ENCODE assay signal across 26 cellular contexts in the genomic region with DNA sequence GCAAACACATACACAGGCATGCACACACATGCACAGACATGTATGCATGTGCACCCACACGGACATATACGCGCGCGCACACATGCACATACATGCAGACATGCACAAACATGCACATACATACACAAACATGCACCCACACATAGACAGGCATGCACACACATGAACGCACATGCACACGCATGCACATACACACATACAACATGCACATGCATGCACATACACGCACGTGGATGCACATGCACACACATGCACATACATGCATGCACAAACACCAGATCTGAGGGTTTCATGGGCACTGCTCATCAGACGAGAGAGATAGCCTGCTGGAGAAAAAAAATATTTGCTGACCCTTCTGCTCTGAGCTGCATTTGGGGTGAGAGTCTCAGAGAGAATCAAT. TPM values are rescaled to one million over a fixed set of nuclear protein-coding genes. Genes with fewer than 3 reads are reported as not detected.
"Had no signal": no experiment of that assay in that cellular context is flagged by ENCODE, and none has a peak within 500 bp of the region (broad histone marks: within the 10 kb centered on the region; RNA-seq: fewer than 3 reads in every experiment).

No MANE protein-coding gene starts in this region.

- H3K27ac ChIP-seq: heart left ventricle, left lung, lower lobe of right lung, pancreas, psoas muscle, skin epidermis, tibial nerve, upper lobe of left lung had no signal

- H3K4me3 ChIP-seq: heart left ventricle, left lung, lower lobe of right lung, pancreas, psoas muscle, skin epidermis, tibial nerve, upper lobe of left lung had no signal

- ATAC-seq: heart left ventricle; left colon; left lung; lower lobe of right lung; naive thymus-derived CD4-positive, alpha-beta T cell; natural killer cell treated with Interleukin-12 subunit alpha and Interleukin-12 subunit beta and Interleukin-15 and Interleukin-18, amount 100 ng/mL, for 72 hours; pancreas; psoas muscle; sciatic nerve; stimulated activated memory B cell treated with anti-CD40 and anti-IgM and Interleukin-4, amounts not matched to agents 10 μg/mL and 1 μg/mL and 100 μg/mL, for 72 hours; stimulated activated naive CD8-positive, alpha-beta T cell treated with anti-CD3 and anti-CD28 coated beads, Interleukin-15, amount 100 ng/mL, for 72 hours had no signal

- H3K4me1 ChIP-seq: heart left ventricle, left lung, lower lobe of right lung, pancreas, psoas muscle, tibial nerve, upper lobe of left lung had no signal

- H3K36me3 ChIP-seq: heart left ventricle, left lung, lower lobe of right lung, pancreas, tibial nerve, upper lobe of left lung had no signal

- H3K9me3 ChIP-seq: heart left ventricle, left lung, lower lobe of right lung, pancreas, psoas muscle, tibial nerve, upper lobe of left lung had no signal

- DNase-seq: heart left ventricle; hypothalamus; immature natural killer cell; kidney; left colon; left lung; lower lobe of right lung; mammary epithelial cell; mesendoderm; naive thymus-derived CD4-positive, alpha-beta T cell; nucleus accumbens; pancreas; posterior cingulate gyrus; psoas muscle; stimulated activated CD4-positive, alpha-beta T cell treated with anti-CD3 and anti-CD28 coated beads, Interleukin-4, amount 100 ng/mL, for 24 hours; stimulated activated CD8-positive, alpha-beta memory T cell treated with anti-CD3 and anti-CD28 coated beads, Interleukin-4, amount 100 ng/mL, for 48 hours; stimulated activated naive CD4-positive, alpha-beta T cell treated with Interleukin-2 at 50 U/mL for 16 hours; stimulated activated naive CD8-positive, alpha-beta T cell treated with anti-CD3 and anti-CD28 coated beads, Interleukin-15, amount 100 ng/mL, for 72 hours; substantia nigra; upper lobe of left lung had no signal

- FAIRE-seq: islet of Langerhans, kidney, pancreas had no signal

RNA-seq across cellular contexts. Expression of a gene that starts 31.7 kb away (rescaled TPM):
- total RNA-seq: mammary epithelial cell had no signal
- polyA plus RNA-seq: immature natural killer cell; mammary epithelial cell; naive thymus-derived CD4-positive, alpha-beta T cell had no signal
